18 cellular contexts compared by ENCODE assay signal in genomic region chr6:169157474-169158181, GRCh38.
A peak's percentile ranks its signal among the peaks of the same experiment; 100 is the strongest.
DNase-seq lines count a peak whose midpoint lies in the region; ATAC-seq, FAIRE-seq and TF ChIP-seq lines count a peak whose summit lies in the region.
"Had no signal": no experiment of that assay in that cellular context is flagged by ENCODE, and none has a peak within 500 bp of the region (broad histone marks: within the 10 kb centered on the region; RNA-seq: fewer than 3 reads in every experiment).

No MANE protein-coding gene starts in this region.

- DNase-seq in GM13977 (ENCODE audit: low spot score) (peak; percentile 9), adipocyte (ENCODE audit: low read depth) (no peak), iPS-NIHi7 (ENCODE audit: extremely low spot score) (peak; percentile 11), posterior vena cava (ENCODE audit: low spot score) (peak; percentile 74), H54 (ENCODE audit: insufficient read length, low spot score) (no peak), HCEC 1CT (no peak)
- DNase-seq: activated CD4-positive, CD25-positive, alpha-beta regulatory T cell treated with anti-CD3 and anti-CD28 coated beads, Interleukin-2, amount 50 U/mL, for 72 hours; activated naive CD8-positive, alpha-beta T cell treated with anti-CD3 and anti-CD28 coated beads for 36 hours; erythroblast; NCI-H1417; NCI-H2171; NCI-H526 treated with DMSO at 0.1 percent for 48 hours; PC-3; stimulated activated CD4-positive, alpha-beta T cell treated with anti-CD3 and anti-CD28 coated beads, Interleukin-2, amount 100 ng/mL, for 24 hours; T-helper 9 cell had no signal

- peak overlapping the region; percentile 59 for H3K4me3 ChIP-seq in adipocyte (ENCODE audit: low read length)

- no peak for TF ChIP-seq CTCF in GM13977 (IDR thresholded peaks at IDR 0.05; ENCODE audit: extremely low read depth, insufficient read depth, missing control alignments)

- FAIRE-seq in H54 (lab: Jason Lieb, UNC), result no peak

- ATAC-seq in GM18873 (IDR thresholded peaks at IDR 0.05; ENCODE audit: low FRiP score, unreplicated experiment) (no peak), HG03432 (IDR thresholded peaks at IDR 0.05; ENCODE audit: unreplicated experiment) (no peak)
- ATAC-seq: PC-3 had no signal

- no peaks in the 10 kb centered on the region for H3K9me3 ChIP-seq in adipocyte (ENCODE audit: control insufficient read depth, low read length)
- H3K9me3 ChIP-seq: neutrophil had no signal

- H3K4me1 ChIP-seq in adipocyte (ENCODE audit: control insufficient read depth, insufficient read depth, low read length), result peaks cover 37% of the 10 kb centered on the region

- in situ Hi-C loops in GM13977 (cut with MboI; ENCODE audit: low pct_unique_long_range_greater_than_20kb, low sequenced_read_pairs, unreplicated experiment), result no loop called here

- intact Hi-C loops in posterior vena cava (cut with DNase I), result no loop called here

- no peaks in the 10 kb centered on the region for H3K27me3 ChIP-seq in adipocyte (replicated peaks; ENCODE audit: control insufficient read depth, insufficient read depth, low read length)
- H3K27me3 ChIP-seq: neutrophil had no signal

- no peak for TF ChIP-seq POLR2A in H54 (IDR thresholded peaks at IDR 0.05; ENCODE audit: low read depth, low read length)

- peak overlapping the region; percentile 65 for H3K9ac ChIP-seq in adipocyte (ENCODE audit: low read length)

- no peaks in the 10 kb centered on the region for H3K36me3 ChIP-seq in adipocyte (ENCODE audit: control insufficient read depth, insufficient read depth, low read length, severe bottlenecking)
- H3K36me3 ChIP-seq: neutrophil had no signal

Comparison
In these comparisons a context has a peak if more than half of its experiments do, and no peak if none do; other contexts are left out.
1. DNase-seq: peak in GM13977 (single experiment), iPS-NIHi7 (single experiment) and posterior vena cava (single experiment); none in adipocyte (single experiment), H54 (single experiment) and HCEC 1CT (single experiment).